Comparison of ENCODE assay signal across 22 cellular contexts in the genomic region with DNA sequence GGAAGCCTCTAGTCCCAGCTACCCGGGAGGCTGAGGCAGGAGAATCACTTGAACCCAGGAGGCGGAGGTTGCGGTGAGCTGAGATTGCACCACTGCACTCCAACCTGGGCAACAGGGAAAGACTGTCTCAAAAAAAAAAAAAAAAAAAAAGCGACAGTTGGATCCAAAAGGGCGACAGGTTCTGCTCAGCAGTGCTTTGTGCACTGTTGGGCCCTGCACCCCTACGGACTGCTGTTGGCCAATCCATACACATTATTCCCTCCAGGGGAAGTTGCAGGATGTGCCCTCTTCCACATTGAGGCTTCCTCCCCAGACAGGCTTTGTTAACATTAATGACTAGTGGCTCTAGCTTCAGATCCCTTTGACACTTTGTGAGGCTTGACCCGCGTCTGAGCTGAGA. TPM values are rescaled to one million over a fixed set of nuclear protein-coding genes. Genes with fewer than 3 reads are reported as not detected.
DNase-seq lines count a peak whose midpoint lies in the region; ATAC-seq and TF ChIP-seq lines count a peak whose summit lies in the region.
"Had no signal": no experiment of that assay in that cellular context is flagged by ENCODE, and none has a peak within 500 bp of the region (broad histone marks: within the 10 kb centered on the region; RNA-seq: fewer than 3 reads in every experiment).

No MANE protein-coding gene starts in this region.

- H3K27ac Mint-ChIP-seq in activated naive CD4-positive, alpha-beta T cell treated with anti-CD3 and anti-CD28 coated beads for 36 hours: no peak overlapping the region
- peak overlapping the region; percentile 48 for H3K27ac Mint-ChIP-seq in endothelial cell (ENCODE audit: unreplicated experiment)
- H3K27ac Mint-ChIP-seq: CD8-positive, alpha-beta T cell had no signal

- H3K4me3 Mint-ChIP-seq in activated naive CD4-positive, alpha-beta T cell treated with anti-CD3 and anti-CD28 coated beads for 36 hours: no peak overlapping the region
- no peak overlapping the region for H3K4me3 Mint-ChIP-seq in endothelial cell (ENCODE audit: unreplicated experiment)
- H3K4me3 Mint-ChIP-seq: CD8-positive, alpha-beta T cell had no signal

- H3K27me3 Mint-ChIP-seq in activated naive CD4-positive, alpha-beta T cell treated with anti-CD3 and anti-CD28 coated beads for 36 hours (ENCODE audit: low read depth): no peaks in the 10 kb centered on the region
- peaks cover 6% of the 10 kb centered on the region for H3K27me3 Mint-ChIP-seq in endothelial cell (ENCODE audit: unreplicated experiment)

- no peaks in the 10 kb centered on the region for H3K27me3 ChIP-seq in upper lobe of right lung
- H3K27me3 ChIP-seq: BE2C had no signal

- TF ChIP-seq CTCF in endothelial cell (IDR thresholded peaks at IDR 0.05; ENCODE audit: unreplicated experiment): no peak
- no peak for TF ChIP-seq CTCF in upper lobe of right lung (IDR thresholded peaks at IDR 0.05)

- H3K9me3 Mint-ChIP-seq in activated naive CD4-positive, alpha-beta T cell treated with anti-CD3 and anti-CD28 coated beads for 36 hours: no peaks in the 10 kb centered on the region
- no peaks in the 10 kb centered on the region for H3K9me3 Mint-ChIP-seq in endothelial cell (ENCODE audit: unreplicated experiment)
- H3K9me3 Mint-ChIP-seq: CD8-positive, alpha-beta T cell had no signal

- H3K4me1 Mint-ChIP-seq in activated naive CD4-positive, alpha-beta T cell treated with anti-CD3 and anti-CD28 coated beads for 36 hours (ENCODE audit: low read depth): peaks cover 4% of the 10 kb centered on the region
- peaks cover 27% of the 10 kb centered on the region for H3K4me1 Mint-ChIP-seq in endothelial cell (ENCODE audit: unreplicated experiment)

- H3K36me3 Mint-ChIP-seq in activated naive CD4-positive, alpha-beta T cell treated with anti-CD3 and anti-CD28 coated beads for 36 hours (ENCODE audit: low read depth): no peaks in the 10 kb centered on the region
- H3K36me3 Mint-ChIP-seq in endothelial cell (ENCODE audit: low read depth, unreplicated experiment): no peaks in the 10 kb centered on the region
- H3K36me3 Mint-ChIP-seq: CD8-positive, alpha-beta T cell had no signal

- no peak overlapping the region for H3K4me3 ChIP-seq in upper lobe of right lung
- H3K4me3 ChIP-seq: A549, GM12878, HAP-1 had no signal

- H3K36me3 ChIP-seq in upper lobe of right lung: no peaks in the 10 kb centered on the region
- H3K36me3 ChIP-seq: BE2C, HAP-1 had no signal

- ATAC-seq in upper lobe of right lung (peak; percentile 27), GM18858 (IDR thresholded peaks at IDR 0.05; ENCODE audit: unreplicated experiment) (no peak)
- ATAC-seq: A549; CD8-positive, alpha-beta T cell; GM12878 had no signal

- no peaks in the 10 kb centered on the region for H3K9me3 ChIP-seq in upper lobe of right lung
- H3K9me3 ChIP-seq: A549, BE2C, HAP-1 had no signal

- H3K27ac ChIP-seq in upper lobe of right lung: no peak overlapping the region
- H3K27ac ChIP-seq: A549 had no signal

- CTCF ChIA-PET in activated naive CD4-positive, alpha-beta T cell treated with anti-CD3 and anti-CD28 coated beads for 36 hours (lab: Charles Lee): interaction anchor here (1.2 to 7.7 kb wide), 5 partner anchors 9 to 212 kb away, joined by 3 to 160 read pairs (median 6); no protein-coding TSS in a partner anchor

- DNase-seq in activated naive CD4-positive, alpha-beta T cell treated with anti-CD3 and anti-CD28 coated beads for 36 hours: peak; percentile 3
- DNase-seq in activated naive CD4-positive, alpha-beta T cell (lab: John Stamatoyannopoulos, UW): no peak
- DNase-seq in NCI-H69 (lab: John Stamatoyannopoulos, UW) (peak; percentile 6), endothelial cell (ENCODE audit: low spot score) (no peak), upper lobe of right lung (no peak), COLO829 (ENCODE audit: low spot score) (no peak)
- DNase-seq in activated T-cell treated with anti-CD3 and anti-CD28 coated beads, Interleukin-2, amount 50 U/mL, for 48 hours: no peak
- DNase-seq: 8988T; ACHN; AML-193; BE2C; C1 segment of cervical spinal cord; CD8-positive, alpha-beta T cell; DMS 273 treated with DMSO at 0.1 percent for 48 hours; DMS79; EL; GDM1; GOT3 had no signal

- peaks cover 3% of the 10 kb centered on the region for H3K4me1 ChIP-seq in upper lobe of right lung
- H3K4me1 ChIP-seq: BE2C, HAP-1 had no signal

- intact Hi-C loops in activated naive CD4-positive, alpha-beta T cell treated with anti-CD3 and anti-CD28 coated beads for 36 hours (cut with micrococcal nuclease): no loop called here
- intact Hi-C loops in upper lobe of right lung (cut with DNase I): no loop called here

RNA-seq across cellular contexts. Expression of a gene that starts 9.4 kb away (rescaled TPM):
- not detected for total RNA-seq in activated naive CD4-positive, alpha-beta T cell treated with anti-CD3 and anti-CD28 coated beads for 36 hours
- total RNA-seq in endothelial cell (ENCODE audit: unreplicated experiment) (not detected), upper lobe of right lung (not detected)
- total RNA-seq: CD8-positive, alpha-beta T cell had no signal

RNA-seq across cellular contexts. Expression of a gene that starts 34.2 kb away (rescaled TPM):
- 10 to 100 TPM; 49.2 to 50.8 TPM for total RNA-seq in activated naive CD4-positive, alpha-beta T cell treated with anti-CD3 and anti-CD28 coated beads for 36 hours
- total RNA-seq in endothelial cell (ENCODE audit: unreplicated experiment): 5.5 TPM
- 0.46 TPM for total RNA-seq in upper lobe of right lung

RNA-seq across cellular contexts. Expression of a gene that starts 54.1 kb away (rescaled TPM):
- under 1 TPM; 0.17 to 0.29 TPM for total RNA-seq in activated naive CD4-positive, alpha-beta T cell treated with anti-CD3 and anti-CD28 coated beads for 36 hours
- total RNA-seq in endothelial cell (ENCODE audit: unreplicated experiment) (0.26 TPM), upper lobe of right lung (1.9 TPM)
- total RNA-seq: CD8-positive, alpha-beta T cell had no signal

Comparison
In these comparisons a context has a peak if more than half of its experiments do, and no peak if none do; other contexts are left out.
1. DNase-seq: peak in activated naive CD4-positive, alpha-beta T cell treated with anti-CD3 and anti-CD28 coated beads for 36 hours (single experiment) and NCI-H69 (single experiment); none in activated naive CD4-positive, alpha-beta T cell (0 of 4), endothelial cell (single experiment), upper lobe of right lung (single experiment), COLO829 (single experiment) and activated T-cell treated with anti-CD3 and anti-CD28 coated beads, Interleukin-2, amount 50 U/mL, for 48 hours (0 of 2).